ENCODE assay signal across 8 cellular contexts in the genomic region with DNA sequence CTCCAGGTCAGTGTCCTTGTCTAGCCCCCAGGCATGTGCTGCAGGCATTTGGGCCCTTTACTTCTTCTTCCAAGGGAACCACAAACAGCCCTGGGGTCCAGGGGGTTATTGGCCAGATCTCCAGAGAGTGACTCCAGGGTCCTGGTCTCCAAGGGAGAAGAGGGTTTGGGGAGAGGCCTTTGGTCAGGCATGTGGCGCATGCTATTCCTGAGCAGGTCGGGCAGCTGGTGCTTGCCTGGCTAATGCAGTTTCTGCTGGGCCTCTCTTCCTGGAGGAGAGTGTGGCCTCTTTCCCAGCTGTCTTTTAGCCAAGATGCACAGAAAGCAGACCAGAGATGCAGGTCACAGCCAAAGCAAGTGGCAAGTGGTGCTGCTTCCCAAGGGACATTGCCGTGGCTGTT. TPM values are rescaled to one million over a fixed set of nuclear protein-coding genes. Genes with fewer than 3 reads are reported as not detected.
"Had no signal": no experiment of that assay in that cellular context is flagged by ENCODE, and none has a peak within 500 bp of the region (broad histone marks: within the 10 kb centered on the region; RNA-seq: fewer than 3 reads in every experiment).

No MANE protein-coding gene starts in this region.

- ATAC-seq: GM23338, HepG2 had no signal

- H3K4me3 ChIP-seq: GM23338 had no signal

- H2AFZ ChIP-seq: GM23338 had no signal

- H3K4me2 ChIP-seq: GM23338 had no signal

- DNase-seq: H9, HCEC 1CT had no signal

- H3K27ac ChIP-seq: HL-60 had no signal

RNA-seq across cellular contexts. Expression of a gene that starts 3.8 kb away (rescaled TPM):
- total RNA-seq: GM23338, H9, HepG2, HT1080 had no signal
- polyA plus RNA-seq: HepG2, IgD-negative memory B cell had no signal

RNA-seq across cellular contexts. Expression of a gene that starts 46.5 kb away (rescaled TPM):
- total RNA-seq: GM23338, H1, H9, HepG2 had no signal
- polyA plus RNA-seq: HepG2, IgD-negative memory B cell had no signal

RNA-seq across cellular contexts. Expression of a gene that starts 49.6 kb away (rescaled TPM):
- total RNA-seq: H1, H9, HepG2, HT1080 had no signal
- polyA plus RNA-seq: HepG2, IgD-negative memory B cell had no signal
